ENCODE assay signal across 18 cellular contexts in the genomic region with DNA sequence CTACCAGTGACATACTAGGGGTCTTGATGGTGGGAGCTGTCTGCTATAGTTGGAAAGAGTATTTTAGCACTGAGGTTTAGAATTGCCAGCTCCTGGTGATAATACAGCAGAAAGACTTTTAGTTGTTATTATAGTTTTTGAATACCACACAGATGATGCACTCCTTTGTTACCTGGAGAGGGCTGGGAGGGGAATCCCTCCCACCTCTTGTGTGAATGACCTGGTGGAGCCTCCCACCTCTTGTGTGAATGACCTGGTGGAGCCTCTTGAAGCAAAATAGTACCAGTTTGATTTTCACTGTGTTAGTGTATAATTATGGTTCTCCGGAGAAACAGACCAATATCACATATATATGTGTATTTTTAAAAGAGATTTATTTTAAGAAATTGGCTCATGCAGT. TPM values are rescaled to one million over a fixed set of nuclear protein-coding genes. Genes with fewer than 3 reads are reported as not detected.
DNase-seq lines count a peak whose midpoint lies in the region; ATAC-seq, FAIRE-seq and TF ChIP-seq lines count a peak whose summit lies in the region.
"Had no signal": no experiment of that assay in that cellular context is flagged by ENCODE, and none has a peak within 500 bp of the region (broad histone marks: within the 10 kb centered on the region; RNA-seq: fewer than 3 reads in every experiment).

No MANE protein-coding gene starts in this region.

- CTCF ChIA-PET in A549 (lab: Yijun Ruan, JAX): no interaction called here

- no peak for DNase-seq in A549 (ENCODE audit: low read depth in 1 of 2, low spot score in 1 of 2)
- no peak for DNase-seq in RWPE2 (ENCODE audit: low spot score)
- no peak for DNase-seq in esophagus muscularis mucosa (ENCODE audit: extremely low spot score)
- DNase-seq in UCSD-AML1 (lab: John Stamatoyannopoulos, UW; ENCODE audit: unreplicated experiment): no peak
- no peak for DNase-seq in NCI-H1092 (lab: John Stamatoyannopoulos, UW)
- DNase-seq: activated CD4-positive, alpha-beta T cell treated with anti-CD3 and anti-CD28 coated beads, Interleukin-2, amount 10 ng/mL, durations not matched to agents 7 days and 5 days; activated CD8-positive, alpha-beta memory T cell treated with anti-CD3 and anti-CD28 coated beads, Interleukin-2, amount 50 U/mL, for 4 hours; activated effector memory CD4-positive, alpha-beta T cell treated with Interleukin-2 at 50 U/mL for 16 hours; dorsolateral prefrontal cortex; gastrocnemius medialis; H7; stimulated activated CD4-positive, alpha-beta T cell treated with anti-CD3 and anti-CD28 coated beads, Interleukin-1b, Interleukin-23, amount 100 ng/mL, for 48 hours; T-helper 2 cell had no signal

- H3K4me1 ChIP-seq in A549 (peaks cover 36% of the 10 kb centered on the region), RWPE2 (ENCODE audit: insufficient read depth, poor library complexity, severe bottlenecking) (peaks cover 15% of the 10 kb centered on the region), esophagus muscularis mucosa (peaks cover 7 to 70% (median 49%) of the 10 kb centered on the region in 4 donors), skeletal muscle satellite cell (ENCODE audit: control insufficient read depth, insufficient read depth, low read length) (peaks cover 39% of the 10 kb centered on the region)

- H3K27ac ChIP-seq in A549 (no peak overlapping the region), RWPE2 (ENCODE audit: poor library complexity, severe bottlenecking) (peak overlapping the region; percentile 22), esophagus muscularis mucosa (replicated peaks in 1 of 4) (peak overlapping the region; percentile 28 to 62 (median 41))
- H3K27ac ChIP-seq: gastrocnemius medialis, SJSA1, VCaP had no signal

- POLR2A ChIA-PET in A549 (lab: Yijun Ruan, JAX): no interaction called here

- TF ChIP-seq CTCF in A549 (IDR thresholded peaks at IDR 0.05) (no peak), RWPE2 (IDR thresholded peaks at IDR 0.05; ENCODE audit: poor library complexity, severe bottlenecking) (no peak), esophagus muscularis mucosa (IDR thresholded peaks at IDR 0.05) (no peak)

- no peak overlapping the region for H3K9ac ChIP-seq in skeletal muscle satellite cell (ENCODE audit: low read depth, low read length)

- TF ChIP-seq RAD21 in A549 (conservative IDR thresholded peaks at IDR 0.05 in 1 of 2, IDR thresholded peaks at IDR 0.05 in 1 of 2): no peak

- H3K4me2 ChIP-seq in A549: peak overlapping the region; percentile 11
- H3K4me2 ChIP-seq in skeletal muscle satellite cell (ENCODE audit: low read length): peak overlapping the region; percentile 30

- H3K27me3 ChIP-seq in RWPE2 (ENCODE audit: insufficient read depth, poor library complexity, severe bottlenecking) (no peaks in the 10 kb centered on the region), esophagus muscularis mucosa (no peaks in the 10 kb centered on the region), skeletal muscle satellite cell (ENCODE audit: control insufficient read depth, insufficient read depth, low read length) (no peaks in the 10 kb centered on the region)
- H3K27me3 ChIP-seq: dorsolateral prefrontal cortex, gastrocnemius medialis, SJSA1 had no signal

- no peak for TF ChIP-seq POLR2A in A549 (IDR thresholded peaks at IDR 0.05; ENCODE audit: low read length)
- no peak for TF ChIP-seq POLR2A in esophagus muscularis mucosa (IDR thresholded peaks at IDR 0.05; ENCODE audit: low read depth)

- WGBS in A549 (ENCODE audit: missing lambda C conversion rate): 94% methylated on average over 1 of the region's 1 CpG
- 27% methylated on average over 1 of the region's 1 CpG for WGBS in esophagus muscularis mucosa

- no peak for FAIRE-seq in A549 (lab: Jason Lieb, UNC)

- TF ChIP-seq EP300 in A549 (IDR thresholded peaks at IDR 0.05): no peak
- TF ChIP-seq EP300 in esophagus muscularis mucosa (IDR thresholded peaks at IDR 0.05): no peak

- no peaks in the 10 kb centered on the region for H3K36me3 ChIP-seq in RWPE2 (ENCODE audit: low read depth)
- no peaks in the 10 kb centered on the region for H3K36me3 ChIP-seq in esophagus muscularis mucosa
- H3K36me3 ChIP-seq in skeletal muscle satellite cell (ENCODE audit: insufficient read depth, low read length): no peaks in the 10 kb centered on the region
- H3K36me3 ChIP-seq: gastrocnemius medialis, SJSA1 had no signal

- intact Hi-C loops in esophagus muscularis mucosa (cut with DNase I): no loop called here

- H3K4me3 ChIP-seq in A549 (no peak overlapping the region), RWPE2 (ENCODE audit: severe bottlenecking) (no peak overlapping the region), esophagus muscularis mucosa (no peak overlapping the region), skeletal muscle satellite cell (ENCODE audit: low read length) (no peak overlapping the region)
- H3K4me3 ChIP-seq: gastrocnemius medialis, SJSA1 had no signal

- no peaks in the 10 kb centered on the region for H3K9me3 ChIP-seq in A549
- H3K9me3 ChIP-seq in RWPE2 (ENCODE audit: severe bottlenecking): no peaks in the 10 kb centered on the region
- no peaks in the 10 kb centered on the region for H3K9me3 ChIP-seq in esophagus muscularis mucosa
- no peaks in the 10 kb centered on the region for H3K9me3 ChIP-seq in skeletal muscle satellite cell (replicated peaks; ENCODE audit: low read length)
- H3K9me3 ChIP-seq: gastrocnemius medialis, SJSA1 had no signal

- no peak for ATAC-seq in A549
- ATAC-seq in RWPE2 (ENCODE audit: low read depth): 0 out of 3 replicates have a peak, but pooled peaks have one; percentile 26
- ATAC-seq in GM21619 (IDR thresholded peaks at IDR 0.05; ENCODE audit: unreplicated experiment): no peak
- ATAC-seq in HG03469 (IDR thresholded peaks at IDR 0.05; ENCODE audit: unreplicated experiment): no peak
- ATAC-seq: gastrocnemius medialis had no signal

TF ChIP-seq in A549, 52 proteins besides CTCF, POLR2A, EP300 and RAD21:
- TF ChIP-seq ZNF302 (CRISPR knock-in tag; IDR thresholded peaks at IDR 0.05) (no peak), MAFK (IDR thresholded peaks at IDR 0.05; ENCODE audit: partially characterized antibody) (no peak), NFE2L2 (conservative IDR thresholded peaks at IDR 0.05; ENCODE audit: low read length) (no peak), ZC3H11A (IDR thresholded peaks at IDR 0.05) (no peak), HOXA7 (CRISPR knock-in tag; IDR thresholded peaks at IDR 0.05) (no peak), ZFP36 (IDR thresholded peaks at IDR 0.05; ENCODE audit: borderline replicate concordance, partially characterized antibody) (no peak), TFCP2L1 (CRISPR knock-in tag; IDR thresholded peaks at IDR 0.05) (no peak), SREBF2 (IDR thresholded peaks at IDR 0.05) (no peak), FOXS1 (CRISPR knock-in tag; IDR thresholded peaks at IDR 0.05) (no peak), CBX2 (IDR thresholded peaks at IDR 0.05; ENCODE audit: borderline replicate concordance, low read depth) (no peak), PHF8 (IDR thresholded peaks at IDR 0.05; ENCODE audit: borderline replicate concordance, low read depth) (no peak)
- TF ChIP-seq, protein P1, sequence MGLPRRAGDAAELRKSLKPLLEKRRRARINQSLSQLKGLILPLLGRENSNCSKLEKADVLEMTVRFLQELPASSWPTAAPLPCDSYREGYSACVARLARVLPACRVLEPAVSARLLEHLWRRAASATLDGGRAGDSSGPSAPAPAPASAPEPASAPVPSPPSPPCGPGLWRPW (IDR thresholded peaks at IDR 0.05): no peak

RNA-seq across cellular contexts. Expression of a gene that starts 3.3 kb away (rescaled TPM):
- polyA plus RNA-seq in A549 (2011; rRNA removed): 5.1 and 7.2 TPM in 2 replicates
- 1.1 TPM in 2 replicates for polyA plus RNA-seq in A549 (2012; cell fraction: cytosol; rRNA removed)
- polyA plus RNA-seq in A549 (2012; cell fraction: nucleus; rRNA removed): 2.0 and 2.2 TPM in 2 replicates
- polyA plus RNA-seq in A549 (2017; fragmentation: RNase III; extraction: RNeasy Plus Mini Kit Qiagen cat#74134 plus additional on column Dnase treatment): 0.96 to 1.2 TPM (median 1.1 TPM) in 3 replicates
- 13.3 and 16.9 TPM in 2 replicates for polyA minus RNA-seq in A549 (2011; rRNA and poly(A)+ RNA removed)
- 10 to 100 TPM in 2 of 4 donors, 1 to 10 TPM in 2; 9.3 to 14.1 (median 10.8) TPM for total RNA-seq in esophagus muscularis mucosa
- total RNA-seq in skeletal muscle satellite cell (2012; rRNA removed): 3.5 and 5.7 TPM in 2 replicates

Comparison
In these comparisons a context has a peak if more than half of its experiments do, and no peak if none do; other contexts are left out.
1. H3K27ac ChIP-seq: peak in RWPE2 (single experiment) and esophagus muscularis mucosa (4 of 4); none in A549 (0 of 2).